Comparison of ENCODE assay signal across 22 cellular contexts in the genomic region with DNA sequence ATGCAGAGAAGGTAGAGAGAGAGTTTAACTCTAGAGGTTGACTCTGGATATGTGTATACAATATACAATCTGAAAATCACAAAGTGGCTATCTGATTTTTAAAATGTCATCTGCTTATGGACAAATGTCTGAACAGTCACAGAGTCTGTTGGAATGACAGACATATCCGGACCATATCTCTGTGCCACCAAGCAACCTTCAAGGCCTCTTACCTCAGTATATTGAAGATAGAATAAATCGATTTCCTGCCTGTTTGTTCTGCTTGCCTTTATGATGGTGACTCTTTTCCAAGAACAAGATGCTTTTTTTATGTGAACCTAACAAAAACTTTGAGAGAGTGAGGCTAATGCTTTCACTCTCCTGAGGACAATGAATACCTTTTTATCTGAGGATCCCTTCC.
DNase-seq lines count a peak whose midpoint lies in the region; ATAC-seq and TF ChIP-seq lines count a peak whose summit lies in the region.
"Had no signal": no experiment of that assay in that cellular context is flagged by ENCODE, and none has a peak within 500 bp of the region (broad histone marks: within the 10 kb centered on the region; RNA-seq: fewer than 3 reads in every experiment).

No MANE protein-coding gene starts in this region.

- H3K36me3 Mint-ChIP-seq in T-helper 1 cell treated with Interleukin-12 subunit alpha and Interleukin-12 subunit beta and Interleukin-4 antibody, amounts not matched to agents 30 μg/mL and 1 μg/mL, for 36 hours (ENCODE audit: low read depth) = peaks cover 22% of the 10 kb centered on the region
- H3K36me3 Mint-ChIP-seq in activated naive CD4-positive, alpha-beta T cell treated with anti-CD3 and anti-CD28 coated beads, Interleukin-2, amount 50 U/mL, for 72 hours = peaks cover 0 to 18% of the 10 kb centered on the region in 2 donors
- peaks cover 5% of the 10 kb centered on the region for H3K36me3 Mint-ChIP-seq in natural killer cell treated with Interleukin-12 subunit alpha and Interleukin-12 subunit beta and Interleukin-15 and Interleukin-18, amount 100 ng/mL, for 72 hours

- no peak for ATAC-seq in activated naive CD4-positive, alpha-beta T cell treated with anti-CD3 and anti-CD28 coated beads, Interleukin-2, amount 50 U/mL, for 72 hours
- no peak for ATAC-seq in natural killer cell treated with Interleukin-12 subunit alpha and Interleukin-12 subunit beta and Interleukin-15 and Interleukin-18, amount 100 ng/mL, for 72 hours
- ATAC-seq in left colon (no peak), GM18870 (IDR thresholded peaks at IDR 0.05; ENCODE audit: unreplicated experiment) (no peak)

- peaks cover 68% of the 10 kb centered on the region for H3K4me1 Mint-ChIP-seq in T-helper 1 cell treated with Interleukin-12 subunit alpha and Interleukin-12 subunit beta and Interleukin-4 antibody, amounts not matched to agents 30 μg/mL and 1 μg/mL, for 36 hours (ENCODE audit: low read depth)
- peaks cover 59 to 65% of the 10 kb centered on the region in 2 donors for H3K4me1 Mint-ChIP-seq in natural killer cell treated with Interleukin-12 subunit alpha and Interleukin-12 subunit beta and Interleukin-15 and Interleukin-18, amount 100 ng/mL, for 72 hours (ENCODE audit: low read depth in 2 of 2)

- no peaks in the 10 kb centered on the region for H3K27me3 Mint-ChIP-seq in T-helper 1 cell treated with Interleukin-12 subunit alpha and Interleukin-12 subunit beta and Interleukin-4 antibody, amounts not matched to agents 30 μg/mL and 1 μg/mL, for 36 hours (ENCODE audit: low read depth)
- no peaks in the 10 kb centered on the region for H3K27me3 Mint-ChIP-seq in natural killer cell treated with Interleukin-12 subunit alpha and Interleukin-12 subunit beta and Interleukin-15 and Interleukin-18, amount 100 ng/mL, for 72 hours

- intact Hi-C loops in left colon (cut with DNase I, micrococcal nuclease) = no loop called here

- no peaks in the 10 kb centered on the region for H3K9me3 ChIP-seq in KOPT-K1 (ENCODE audit: insufficient read depth, low read length, poor library complexity, severe bottlenecking)
- H3K9me3 ChIP-seq: ascending aorta; BLaER1 treated with 17β-estradiol and CSF1 and Interleukin-3, amounts not matched to agents 10 nM and 100 nM; neutrophil; SK-N-SH had no signal

- H3K36me3 ChIP-seq in KOPT-K1 (ENCODE audit: insufficient read depth, low read length) = peaks cover 10% of the 10 kb centered on the region; the same call in 1 of the 2 replicates
- H3K36me3 ChIP-seq: neutrophil had no signal

- DNase-seq in T-helper 1 cell (no peak), left colon (no peak), HEK293T (ENCODE audit: extremely low spot score) (no peak)
- DNase-seq in activated naive CD4-positive, alpha-beta T cell treated with anti-CD3 and anti-CD28 coated beads, Interleukin-2, amount 50 U/mL, for 72 hours (ENCODE audit: low spot score in 2 of 2) = no peak
- no peak for DNase-seq in natural killer cell treated with Interleukin-12 subunit alpha and Interleukin-12 subunit beta and Interleukin-15 and Interleukin-18, amount 100 ng/mL, for 72 hours (ENCODE audit: low spot score)
- DNase-seq: activated CD8-positive, alpha-beta memory T cell treated with anti-CD3 and anti-CD28 coated beads, Interleukin-2, amount 50 U/mL, for 4 hours; cortex of kidney; DMS79 treated with DMSO at 0.1 percent for 48 hours; mammary epithelial cell; NCI-H1930; NCI-H524; OCI-M1; SK-N-SH; stimulated activated CD4-positive, alpha-beta T cell treated with anti-CD3 and anti-CD28 coated beads, Interleukin-2, amount 100 ng/mL, for 48 hours; trophoblast cell had no signal

- POLR2A ChIA-PET in HEK293T (lab: Yijun Ruan, JAX) = no interaction called here

- H3K9me3 Mint-ChIP-seq in T-helper 1 cell treated with Interleukin-12 subunit alpha and Interleukin-12 subunit beta and Interleukin-4 antibody, amounts not matched to agents 30 μg/mL and 1 μg/mL, for 36 hours = no peaks in the 10 kb centered on the region
- peaks cover 0 to 5% of the 10 kb centered on the region in 2 donors for H3K9me3 Mint-ChIP-seq in activated naive CD4-positive, alpha-beta T cell treated with anti-CD3 and anti-CD28 coated beads, Interleukin-2, amount 50 U/mL, for 72 hours
- H3K9me3 Mint-ChIP-seq in natural killer cell treated with Interleukin-12 subunit alpha and Interleukin-12 subunit beta and Interleukin-15 and Interleukin-18, amount 100 ng/mL, for 72 hours = no peaks in the 10 kb centered on the region

- H3K4me3 Mint-ChIP-seq in T-helper 1 cell treated with Interleukin-12 subunit alpha and Interleukin-12 subunit beta and Interleukin-4 antibody, amounts not matched to agents 30 μg/mL and 1 μg/mL, for 36 hours = peak overlapping the region; percentile 48
- H3K4me3 Mint-ChIP-seq in natural killer cell treated with Interleukin-12 subunit alpha and Interleukin-12 subunit beta and Interleukin-15 and Interleukin-18, amount 100 ng/mL, for 72 hours = no peak overlapping the region

- peak overlapping the region; percentile 71 for H3K27ac ChIP-seq in KOPT-K1 (ENCODE audit: low read depth, low read length, poor library complexity, severe bottlenecking)
- H3K27ac ChIP-seq: 22Rv1; ascending aorta; BLaER1 treated with 17β-estradiol and CSF1 and Interleukin-3, amounts not matched to agents 10 nM and 100 nM; neutrophil had no signal

- CTCF ChIA-PET in HEK293T (lab: Yijun Ruan, JAX) = no interaction called here

- H3K27ac Mint-ChIP-seq in T-helper 1 cell treated with Interleukin-12 subunit alpha and Interleukin-12 subunit beta and Interleukin-4 antibody, amounts not matched to agents 30 μg/mL and 1 μg/mL, for 36 hours = peak overlapping the region; percentile 57
- peak overlapping the region; percentile 77 to 94 for H3K27ac Mint-ChIP-seq in activated naive CD4-positive, alpha-beta T cell treated with anti-CD3 and anti-CD28 coated beads, Interleukin-2, amount 50 U/mL, for 72 hours
- peak overlapping the region; percentile 40 to 58 for H3K27ac Mint-ChIP-seq in natural killer cell treated with Interleukin-12 subunit alpha and Interleukin-12 subunit beta and Interleukin-15 and Interleukin-18, amount 100 ng/mL, for 72 hours

TF ChIP-seq in HEK293T, 16 proteins besides CTCF, POLR2A, EP300 and RAD21:
- no peak for TF ChIP-seq LEF1 (IDR thresholded peaks at IDR 0.05; ENCODE audit: borderline replicate concordance)
- no peak for TF ChIP-seq HDGF (IDR thresholded peaks at IDR 0.05; ENCODE audit: borderline replicate concordance)
- TF ChIP-seq CTBP1 (IDR thresholded peaks at IDR 0.05; ENCODE audit: borderline replicate concordance) = no peak
- TF ChIP-seq FOXM1 (IDR thresholded peaks at IDR 0.05; ENCODE audit: borderline replicate concordance) = no peak
- no peak for TF ChIP-seq ELF4 (IDR thresholded peaks at IDR 0.05)
- TF ChIP-seq FOXK2 (IDR thresholded peaks at IDR 0.05) = no peak
